Comparison of ENCODE assay signal across 8 cellular contexts in the genomic region with DNA sequence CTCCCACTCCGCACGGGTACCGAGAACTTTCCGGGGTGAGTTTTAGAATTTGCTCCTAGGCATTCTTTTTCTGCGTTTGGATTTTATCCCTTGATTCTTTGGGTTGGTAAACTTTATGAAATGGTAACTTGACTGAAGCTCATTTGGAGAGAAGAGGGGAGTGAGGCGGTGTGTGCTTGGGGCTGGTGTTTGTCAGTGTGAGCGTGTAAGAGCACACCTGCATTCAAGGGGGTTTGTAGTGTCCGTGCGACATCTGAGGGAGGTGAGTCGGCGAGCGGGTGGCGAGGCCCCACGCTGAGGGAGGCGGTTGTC. TPM values are rescaled to one million over a fixed set of nuclear protein-coding genes. Genes with fewer than 3 reads are reported as not detected.
A peak's percentile ranks its signal among the peaks of the same experiment; 100 is the strongest.
DNase-seq lines count a peak whose midpoint lies in the region; ATAC-seq and TF ChIP-seq lines count a peak whose summit lies in the region.

No MANE protein-coding gene starts in this region.

- 0 out of 2 replicates have a peak, but pooled peaks cover 2% of the 10 kb centered on the region for H3K27me3 ChIP-seq in BJ (ENCODE audit: control insufficient read depth, insufficient read depth, low read length)
- 0 out of 2 replicates have a peak, but pooled peaks cover 3% of the 10 kb centered on the region for H3K27me3 ChIP-seq in IMR-90 (ENCODE audit: control insufficient read depth, insufficient read depth, low read length)
- H3K27me3 ChIP-seq in endocrine pancreas (ENCODE audit: control insufficient read depth, insufficient read depth, low read length): no peaks in the 10 kb centered on the region

- H3K79me1 ChIP-seq in IMR-90 (ENCODE audit: low read depth in 1 of 2, low read length in 2 of 2): no peaks in the 10 kb centered on the region; a peak in 1 of 4 replicates

- peaks cover 34% of the 10 kb centered on the region for H3K4me1 Mint-ChIP-seq in nephron progenitor cell

- H4K8ac ChIP-seq in IMR-90 (ENCODE audit: low read depth in 2 of 2, low read length in 2 of 2): peak overlapping the region in 1 of 2 experiments; percentile 51; a peak in 1 of 4 replicates

- TF ChIP-seq CTCF in BJ (IDR thresholded peaks at IDR 0.05; ENCODE audit: insufficient read depth, low read depth, low read length) (no peak), IMR-90 (conservative IDR thresholded peaks at IDR 0.05; ENCODE audit: low read depth, low read length) (no peak), nephron progenitor cell (IDR thresholded peaks at IDR 0.05) (no peak)

- no peak for TF ChIP-seq RAD21 in IMR-90 (IDR thresholded peaks at IDR 0.05; ENCODE audit: low read length)

- H2AFZ ChIP-seq in IMR-90 (replicated peaks; ENCODE audit: low read length, poor library complexity): peak overlapping the region; percentile 1

- H2AK9ac ChIP-seq in IMR-90 (replicated peaks; ENCODE audit: low read depth, low read length, poor library complexity): peak overlapping the region; percentile 60

- H3K27ac Mint-ChIP-seq in nephron progenitor cell: peak overlapping the region; percentile 98

- H4K20me1 ChIP-seq in IMR-90 (ENCODE audit: insufficient read depth, low read length): peaks cover 16% of the 10 kb centered on the region; the same call in 1 of the 2 replicates

- no peak overlapping the region for H2BK20ac ChIP-seq in IMR-90 (ENCODE audit: low read depth, low read length)

- H2BK120ac ChIP-seq in IMR-90 (ENCODE audit: low read depth, low read length): no peak overlapping the region

- no peak overlapping the region for H3K14ac ChIP-seq in IMR-90 (replicated peaks; ENCODE audit: low read depth, low read length)

- H3K27me3 Mint-ChIP-seq in nephron progenitor cell (ENCODE audit: low read depth, poor library complexity): no peaks in the 10 kb centered on the region

- no peak overlapping the region for H2BK15ac ChIP-seq in IMR-90 (ENCODE audit: low read depth, low read length)

- H3K36me3 Mint-ChIP-seq in nephron progenitor cell (ENCODE audit: low read depth): peaks cover 9% of the 10 kb centered on the region

- 0 out of 2 replicates have a peak overlapping the region, but pooled peaks have one; percentile 20 for H3K9ac ChIP-seq in IMR-90 (ENCODE audit: low read depth, low read length)
- peak overlapping the region; percentile 57 for H3K9ac ChIP-seq in endocrine pancreas (ENCODE audit: control insufficient read depth, insufficient read depth, low read length)

- H3K27ac ChIP-seq in IMR-90 (ENCODE audit: insufficient read depth, low read length): peak overlapping the region; percentile 5; the same call in 1 of the 2 replicates

- peak overlapping the region; percentile 34; the same call in 1 of the 2 replicates for H3K18ac ChIP-seq in IMR-90 (ENCODE audit: low read depth, low read length)

- H4K91ac ChIP-seq in IMR-90 (ENCODE audit: insufficient read depth, low read depth, low read length): no peak overlapping the region; the same call in 1 of the 2 replicates

- H3K9me3 ChIP-seq in IMR-90 (ENCODE audit: control insufficient read depth, insufficient read depth, low read length) (no peaks in the 10 kb centered on the region), endocrine pancreas (ENCODE audit: control insufficient read depth, low read length) (no peaks in the 10 kb centered on the region)

- no peak for ATAC-seq in IMR-90 (ENCODE audit: low read depth)

- peak overlapping the region; percentile 91 for H3K4me2 ChIP-seq in IMR-90 (ENCODE audit: low read depth, low read length)

- CTCF ChIA-PET in BJ (lab: Yijun Ruan, JAX) (no interaction called here), IMR-90 (lab: Yijun Ruan, JAX) (no interaction called here)

- intact Hi-C loops in IMR-90 (cut with micrococcal nuclease): loop anchor here (5.0 to 10.0 kb wide), 3 partner anchors 1031 to 1708 kb away; no protein-coding TSS in a partner anchor

- BruUV-seq in IMR-90 (replicated peaks; lab: Mats Ljungman, UMichigan): no TSS peak

- TF ChIP-seq POLR2A in IMR-90 (IDR thresholded peaks at IDR 0.05; ENCODE audit: low read depth, low read length): no peak

- POLR2A ChIA-PET in BJ (lab: Charles Lee) (no interaction called here), IMR-90 (lab: Charles Lee; ENCODE audit: unreplicated experiment) (interaction anchor here (0.6 kb wide), 1 partner anchor 1500 kb away, joined by 16 read pairs; no protein-coding TSS in a partner anchor)

- no peaks in the 10 kb centered on the region for H3K9me1 ChIP-seq in IMR-90 (ENCODE audit: insufficient read depth, low read length)

- H2BK5ac ChIP-seq in IMR-90 (ENCODE audit: low read depth, low read length, poor library complexity, severe bottlenecking): no peak overlapping the region

- H4K5ac ChIP-seq in IMR-90 (ENCODE audit: low read depth, low read length): peak overlapping the region; percentile 30; the same call in 1 of the 2 replicates

- 13% methylated on average over 7 of the region's 15 CpGs; no CpG with 5 or more reads in 1 of the 2 experiments for WGBS in IMR-90 (ENCODE audit: extremely low coverage in 2 of 2, insufficient read length in 1 of 2), 2 experiments

- no peak overlapping the region; the same call in 1 of the 2 replicates for H3K23ac ChIP-seq in IMR-90 (ENCODE audit: low read depth, low read length)

- H3K9me3 Mint-ChIP-seq in nephron progenitor cell: no peaks in the 10 kb centered on the region

- H3K4me3 ChIP-seq in BJ (ENCODE audit: low read depth, low read length) (peak overlapping the region; percentile 80; the same call in 1 of the 2 replicates), IMR-90 (ENCODE audit: insufficient read depth, low read depth, low read length) (peak overlapping the region; percentile 60), endocrine pancreas (ENCODE audit: control insufficient read depth, insufficient read depth, low read length) (peak overlapping the region; percentile 11)

- peak overlapping the region; percentile 5; the same call in 1 of the 2 replicates for H3K4ac ChIP-seq in IMR-90 (ENCODE audit: low read depth, low read length)

- no peak overlapping the region for H3K56ac ChIP-seq in IMR-90 (ENCODE audit: extremely low read depth, insufficient read depth, low read length)

- in situ Hi-C loops in IMR-90 (cut with MboI; ENCODE audit: low sequenced_read_pairs): loop anchor here (10.0 to 25.0 kb wide), 4 partner anchors 633 to 1583 kb away; no protein-coding TSS in a partner anchor

- DNase-seq in BJ (ENCODE audit: low read depth) (no peak), IMR-90 (no peak), nephron progenitor cell (no peak), islet precursor cell (no peak), amniotic stem cell (lab: John Stamatoyannopoulos, UW) (no peak), AG08395 (ENCODE audit: low spot score) (no peak), DMS153 (lab: John Stamatoyannopoulos, UW) (no peak)

- H3K36me3 ChIP-seq in BJ (ENCODE audit: control insufficient read depth, insufficient read depth, low read length): peaks cover 2% of the 10 kb centered on the region
- peaks cover 13% of the 10 kb centered on the region; the same call in 1 of the 2 replicates for H3K36me3 ChIP-seq in IMR-90 (ENCODE audit: control insufficient read depth, insufficient read depth, low read length)
- H3K36me3 ChIP-seq in endocrine pancreas (ENCODE audit: control insufficient read depth, insufficient read depth, low read length): no peaks in the 10 kb centered on the region

- H3K4me3 Mint-ChIP-seq in nephron progenitor cell: peak overlapping the region; percentile 98

- no peak overlapping the region for H2AK5ac ChIP-seq in IMR-90 (ENCODE audit: low read depth, low read length)

- peaks cover 2% of the 10 kb centered on the region; the same call in 1 of the 2 replicates for H3K4me1 ChIP-seq in IMR-90 (ENCODE audit: control insufficient read depth, insufficient read depth, low read length)
- no peaks in the 10 kb centered on the region for H3K4me1 ChIP-seq in endocrine pancreas (ENCODE audit: control insufficient read depth, insufficient read depth, low read length)

- dilution Hi-C loops in IMR-90 (cut with HindIII; ENCODE audit: low sequenced_read_pairs, unreplicated experiment): no loop called here

TF ChIP-seq in IMR-90, 13 proteins besides CTCF, POLR2A, EP300 and RAD21 (continues in another document):
- TF ChIP-seq MXI1 (IDR thresholded peaks at IDR 0.05; ENCODE audit: borderline replicate concordance, low read depth, low read length) (no peak), MAZ (IDR thresholded peaks at IDR 0.05; ENCODE audit: borderline replicate concordance, low read depth, low read length) (no peak), CHD1 (IDR thresholded peaks at IDR 0.05; ENCODE audit: low read depth, low read length) (no peak), FOS (IDR thresholded peaks at IDR 0.05; ENCODE audit: low read depth, low read length) (no peak), SMC3 (IDR thresholded peaks at IDR 0.05; ENCODE audit: low read depth, low read length) (no peak)
- TF ChIP-seq, protein P1, sequence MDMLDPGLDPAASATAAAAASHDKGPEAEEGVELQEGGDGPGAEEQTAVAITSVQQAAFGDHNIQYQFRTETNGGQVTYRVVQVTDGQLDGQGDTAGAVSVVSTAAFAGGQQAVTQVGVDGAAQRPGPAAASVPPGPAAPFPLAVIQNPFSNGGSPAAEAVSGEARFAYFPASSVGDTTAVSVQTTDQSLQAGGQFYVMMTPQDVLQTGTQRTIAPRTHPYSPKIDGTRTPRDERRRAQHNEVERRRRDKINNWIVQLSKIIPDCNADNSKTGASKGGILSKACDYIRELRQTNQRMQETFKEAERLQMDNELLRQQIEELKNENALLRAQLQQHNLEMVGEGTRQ (IDR thresholded peaks at IDR 0.05; ENCODE audit: low read depth, low read length): no peak

RNA-seq across cellular contexts. Expression of gene ZNF503, which starts 2.4 kb away (rescaled TPM):
- polyA plus RNA-seq in BJ (2011; rRNA removed): 0.45 and 0.51 TPM in 2 replicates
- 0.33 and 0.62 TPM in 2 replicates for polyA minus RNA-seq in BJ (2011; rRNA and poly(A)+ RNA removed)
- total RNA-seq in IMR-90 (2012; rRNA removed): 0.36 and 0.83 TPM in 2 replicates
- 5.8 and 7.2 TPM in 2 replicates for polyA plus RNA-seq in IMR-90 (2012; rRNA removed)
- 9.6 and 16.1 TPM in 2 replicates for polyA plus RNA-seq in IMR-90 (2012; cell fraction: cytosol; rRNA removed)
- 7.7 and 20.9 TPM in 2 replicates for polyA plus RNA-seq in IMR-90 (2012; cell fraction: nucleus; rRNA removed; ENCODE audit: low replicate concordance)

RNA-seq across cellular contexts. Expression of gene LRMDA, which starts 27.4 kb away (rescaled TPM):
- polyA plus RNA-seq in BJ (2011; rRNA removed) (0.12 TPM in 1 of 2 replicates, not detected in the other), IMR-90 (2012; rRNA removed) (0.07 TPM in 1 of 2 replicates, not detected in the other)
- polyA minus RNA-seq in BJ (2011; rRNA and poly(A)+ RNA removed): 0.05 and 0.47 TPM in 2 replicates
- under 0.01 TPM in 1 of 2 replicates, not detected in the other for total RNA-seq in IMR-90 (2012; rRNA removed)
- polyA plus RNA-seq in IMR-90 (2012; cell fraction: cytosol; rRNA removed): 0.01 TPM in 1 of 2 replicates, not detected in the other
- not detected in 2 replicates for polyA plus RNA-seq in IMR-90 (2012; cell fraction: nucleus; rRNA removed; ENCODE audit: low replicate concordance)

Comparison
In these comparisons a context has a peak if more than half of its experiments do, and no peak if none do; other contexts are left out.
1. H3K4me3 ChIP-seq: peak in every context shown above with its lines; median percentile 80 in BJ; 60 in IMR-90; 11 in endocrine pancreas.